Comparison of ENCODE assay signal across 29 cellular contexts in genomic region chr3:55775366-55775765, GRCh38.
"Had no signal": no experiment of that assay in that cellular context is flagged by ENCODE, and none has a peak within 500 bp of the region (broad histone marks: within the 10 kb centered on the region; RNA-seq: fewer than 3 reads in every experiment).

No MANE protein-coding gene starts in this region.

- DNase-seq: naive thymus-derived CD4-positive, alpha-beta T cell; natural killer cell; occipital lobe; ovary; posterior cingulate gyrus; psoas muscle; right cardiac atrium; right lobe of liver; sigmoid colon; small intestine; stimulated activated CD4-positive, alpha-beta T cell treated with anti-CD3 and anti-CD28 coated beads, Interleukin-15, amount 100 ng/mL, for 24 hours; stimulated activated CD4-positive, alpha-beta T cell treated with anti-CD3 and anti-CD28 coated beads, Interleukin-2, amount 100 ng/mL, for 24 hours; stimulated activated CD4-positive, alpha-beta T cell treated with anti-CD3 and anti-CD28 coated beads, Interleukin-2, amount 100 ng/mL, for 48 hours; stimulated activated CD4-positive, alpha-beta T cell treated with anti-CD3 and anti-CD28 coated beads, Interleukin-4, amount 100 ng/mL, for 24 hours; stimulated activated naive B cell treated with anti-CD40 and anti-IgM and Interleukin-4, amounts not matched to agents 10 μg/mL and 1 μg/mL and 100 μg/mL, for 72 hours; stimulated activated naive CD4-positive, alpha-beta T cell treated with Interleukin-2 at 50 U/mL for 16 hours; stomach; thyroid gland; trophoblast cell; upper lobe of left lung had no signal

- H3K4me3 ChIP-seq: neural progenitor cell, ovary, psoas muscle, right lobe of liver, sigmoid colon, stomach, thoracic aorta, thyroid gland, tibial nerve, upper lobe of left lung, vagina had no signal

- H3K36me3 Mint-ChIP-seq: natural killer cell; neural progenitor cell; stimulated activated effector memory CD8-positive, alpha-beta T cell treated with anti-CD3 and anti-CD28 coated beads, Interleukin-12 subunit alpha, Interleukin-12 subunit beta, amount 100 ng/mL, for 72 hours; stimulated activated naive B cell treated with anti-CD40 and anti-IgM and Interleukin-4, amounts not matched to agents 10 μg/mL and 1 μg/mL and 100 μg/mL, for 72 hours had no signal

- H3K27me3 Mint-ChIP-seq: progenitor cell of endocrine pancreas; stimulated activated naive B cell treated with anti-CD40 and anti-IgM and Interleukin-4, amounts not matched to agents 10 μg/mL and 1 μg/mL and 100 μg/mL, for 72 hours; stimulated activated naive CD8-positive, alpha-beta T cell treated with anti-CD3 and anti-CD28 coated beads, Interleukin-15, Interleukin-2, amounts not matched to agents 100 ng/mL and 50 ng/mL, for 24 hours had no signal

- H3K4me3 Mint-ChIP-seq: naive thymus-derived CD4-positive, alpha-beta T cell; natural killer cell; neural progenitor cell; stimulated activated effector memory CD8-positive, alpha-beta T cell treated with anti-CD3 and anti-CD28 coated beads, Interleukin-12 subunit alpha, Interleukin-12 subunit beta, amount 100 ng/mL, for 72 hours; stimulated activated naive B cell treated with anti-CD40 and anti-IgM and Interleukin-4, amounts not matched to agents 10 μg/mL and 1 μg/mL and 100 μg/mL, for 72 hours; stimulated activated naive CD8-positive, alpha-beta T cell treated with anti-CD3 and anti-CD28 coated beads, Interleukin-15, Interleukin-2, amounts not matched to agents 100 ng/mL and 50 ng/mL, for 24 hours had no signal

- H3K4me1 ChIP-seq: parathyroid adenoma, psoas muscle, right lobe of liver, sigmoid colon, stomach, thyroid gland, tibial nerve, upper lobe of left lung, vagina had no signal

- H3K4me1 Mint-ChIP-seq: naive thymus-derived CD4-positive, alpha-beta T cell; natural killer cell; stimulated activated effector memory CD8-positive, alpha-beta T cell treated with anti-CD3 and anti-CD28 coated beads, Interleukin-12 subunit alpha, Interleukin-12 subunit beta, amount 100 ng/mL, for 72 hours; stimulated activated naive B cell treated with anti-CD40 and anti-IgM and Interleukin-4, amounts not matched to agents 10 μg/mL and 1 μg/mL and 100 μg/mL, for 72 hours had no signal

- FAIRE-seq: small intestine, urothelium cell line had no signal

- H3K9me3 ChIP-seq: ovary, psoas muscle, right lobe of liver, sigmoid colon, stomach, thoracic aorta, thyroid gland, tibial nerve, upper lobe of left lung, vagina had no signal

- H3K27me3 ChIP-seq: neural progenitor cell, ovary, right lobe of liver, sigmoid colon, stomach, thyroid gland, tibial nerve, upper lobe of left lung, vagina had no signal

- H3K27ac Mint-ChIP-seq: naive thymus-derived CD4-positive, alpha-beta T cell; natural killer cell; neural progenitor cell; stimulated activated effector memory CD8-positive, alpha-beta T cell treated with anti-CD3 and anti-CD28 coated beads, Interleukin-12 subunit alpha, Interleukin-12 subunit beta, amount 100 ng/mL, for 72 hours; stimulated activated naive B cell treated with anti-CD40 and anti-IgM and Interleukin-4, amounts not matched to agents 10 μg/mL and 1 μg/mL and 100 μg/mL, for 72 hours; stimulated activated naive CD8-positive, alpha-beta T cell treated with anti-CD3 and anti-CD28 coated beads, Interleukin-15, Interleukin-2, amounts not matched to agents 100 ng/mL and 50 ng/mL, for 24 hours had no signal

- H3K9me3 Mint-ChIP-seq: neural progenitor cell; stimulated activated naive CD8-positive, alpha-beta T cell treated with anti-CD3 and anti-CD28 coated beads, Interleukin-15, Interleukin-2, amounts not matched to agents 100 ng/mL and 50 ng/mL, for 24 hours had no signal

- ATAC-seq: naive thymus-derived CD4-positive, alpha-beta T cell; natural killer cell; psoas muscle; right cardiac atrium; right lobe of liver; stimulated activated effector memory CD8-positive, alpha-beta T cell treated with anti-CD3 and anti-CD28 coated beads, Interleukin-12 subunit alpha, Interleukin-12 subunit beta, amount 100 ng/mL, for 72 hours; stimulated activated naive B cell treated with anti-CD40 and anti-IgM and Interleukin-4, amounts not matched to agents 10 μg/mL and 1 μg/mL and 100 μg/mL, for 72 hours had no signal

- H3K36me3 ChIP-seq: neural progenitor cell, ovary, right lobe of liver, sigmoid colon, stomach, thoracic aorta, thyroid gland, tibial nerve, upper lobe of left lung, vagina had no signal

- H3K4me2 ChIP-seq: neural progenitor cell had no signal

- H3K27ac ChIP-seq: neural progenitor cell, ovary, parathyroid adenoma, psoas muscle, right lobe of liver, sigmoid colon, stomach, thoracic aorta, thyroid gland, tibial nerve, upper lobe of left lung, vagina had no signal
